ENCODE assay signal across 8 cellular contexts in genomic region chr14:54241517-54241916, GRCh38.
"Had no signal": no experiment of that assay in that cellular context is flagged by ENCODE, and none has a peak within 500 bp of the region (broad histone marks: within the 10 kb centered on the region; RNA-seq: fewer than 3 reads in every experiment).

No MANE protein-coding gene starts in this region.

- H3K4me1 ChIP-seq: HAP-1 had no signal

- FAIRE-seq: K562 had no signal

- H3K27ac ChIP-seq: GM23248 had no signal

- ATAC-seq: HCT116, K562 had no signal

- H3K36me3 ChIP-seq: HAP-1 had no signal

- H3K4me3 ChIP-seq: GM23248, HAP-1, K562 had no signal

- DNase-seq: GM23248, GOT3, H7, IMR-90, KG1 had no signal

- H3K9me3 ChIP-seq: HAP-1 had no signal
